ENCODE assay signal across 23 cellular contexts in genomic region chr1:228283476-228284147, GRCh38.
DNase-seq lines count a peak whose midpoint lies in the region; TF ChIP-seq lines count a peak whose summit lies in the region.
"Had no signal": no experiment of that assay in that cellular context is flagged by ENCODE, and none has a peak within 500 bp of the region (broad histone marks: within the 10 kb centered on the region; RNA-seq: fewer than 3 reads in every experiment).

No MANE protein-coding gene starts in this region.

- H3K27me3 ChIP-seq in endodermal cell (ENCODE audit: control insufficient read depth, insufficient read depth, low read length, poor library complexity, severe bottlenecking) (no peaks in the 10 kb centered on the region), spleen (replicated peaks in 1 of 7) (no peaks in the 10 kb centered on the region)
- H3K27me3 ChIP-seq: dorsolateral prefrontal cortex had no signal

- H3K9me3 ChIP-seq in endodermal cell (ENCODE audit: control insufficient read depth, low read length) = no peaks in the 10 kb centered on the region
- no peaks in the 10 kb centered on the region for H3K9me3 ChIP-seq in spleen

- H3K27ac Mint-ChIP-seq in endodermal cell = no peak overlapping the region
- H3K27ac Mint-ChIP-seq: activated CD4-positive, alpha-beta T cell treated with anti-CD3 and anti-CD28 coated beads, Interleukin-2, amount 10 ng/mL, durations not matched to agents 24 days and 14 days; activated naive CD8-positive, alpha-beta T cell treated with anti-CD3 and anti-CD28 coated beads for 36 hours; activated T-helper 1 cell treated with anti-CD3 and anti-CD28 coated beads, Interleukin-12 subunit alpha, Interleukin-12 subunit beta, Interleukin-2, Interleukin-4 antibody, amounts not matched to agents 30 ng/mL and 10 ng/mL and 1 ng/mL, durations not matched to agents 14 hours and 24 hours and 36 hours; CD8-positive, alpha-beta T cell; nephron; stimulated activated naive CD8-positive, alpha-beta T cell treated with anti-CD3 and anti-CD28 coated beads, Interleukin-15, Interleukin-2, amounts not matched to agents 100 ng/mL and 50 ng/mL, for 24 hours had no signal

- H3K4me3 ChIP-seq in endodermal cell (ENCODE audit: low read length) (no peak overlapping the region), spleen (no peak overlapping the region)
- H3K4me3 ChIP-seq: dorsolateral prefrontal cortex had no signal

- H3K9me3 Mint-ChIP-seq in endodermal cell = no peaks in the 10 kb centered on the region
- H3K9me3 Mint-ChIP-seq: activated CD4-positive, alpha-beta T cell treated with anti-CD3 and anti-CD28 coated beads, Interleukin-2, amount 10 ng/mL, durations not matched to agents 24 days and 14 days; activated naive CD8-positive, alpha-beta T cell treated with anti-CD3 and anti-CD28 coated beads for 36 hours; activated T-helper 1 cell treated with anti-CD3 and anti-CD28 coated beads, Interleukin-12 subunit alpha, Interleukin-12 subunit beta, Interleukin-2, Interleukin-4 antibody, amounts not matched to agents 30 ng/mL and 10 ng/mL and 1 ng/mL, durations not matched to agents 14 hours and 24 hours and 36 hours; CD8-positive, alpha-beta T cell; central memory CD8-positive, alpha-beta T cell; nephron; stimulated activated naive CD8-positive, alpha-beta T cell treated with anti-CD3 and anti-CD28 coated beads, Interleukin-15, Interleukin-2, amounts not matched to agents 100 ng/mL and 50 ng/mL, for 24 hours had no signal

- no peak overlapping the region for H3K27ac ChIP-seq in endodermal cell (ENCODE audit: low read depth, low read length)
- H3K27ac ChIP-seq in spleen = peak overlapping the region in 6 of 8 donors; percentile 37 to 72 (median 56)
- H3K27ac ChIP-seq: dorsolateral prefrontal cortex, WERI-Rb-1 had no signal

- intact Hi-C loops in spleen (cut with DNase I; ENCODE audit: low total_unique reads) = no loop called here

- TF ChIP-seq POLR2A in spleen (IDR thresholded peaks at IDR 0.05) = no peak

- no peak for TF ChIP-seq CTCF in endodermal cell (conservative IDR thresholded peaks at IDR 0.05)
- TF ChIP-seq CTCF in spleen (IDR thresholded peaks at IDR 0.05 in 8 of 11, conservative IDR thresholded peaks at IDR 0.05 in 3 of 11) = no peak

- 95 to 98% methylated on average over 20 of the region's 20 CpGs for WGBS in endodermal cell (ENCODE audit: insufficient coverage in 1 of 2, insufficient read length in 1 of 2), 2 experiments
- WGBS in spleen, 5 donors = 94 to 95% (median 95%) methylated on average over 13 to 20 of the region's 20 CpGs

- no peaks in the 10 kb centered on the region for H3K27me3 Mint-ChIP-seq in endodermal cell (ENCODE audit: insufficient read depth)
- H3K27me3 Mint-ChIP-seq: activated CD4-positive, alpha-beta T cell treated with anti-CD3 and anti-CD28 coated beads, Interleukin-2, amount 10 ng/mL, durations not matched to agents 24 days and 14 days; activated naive CD8-positive, alpha-beta T cell treated with anti-CD3 and anti-CD28 coated beads for 36 hours; central memory CD8-positive, alpha-beta T cell; stimulated activated naive CD8-positive, alpha-beta T cell treated with anti-CD3 and anti-CD28 coated beads, Interleukin-15, Interleukin-2, amounts not matched to agents 100 ng/mL and 50 ng/mL, for 24 hours had no signal

- peak; percentile 13 for DNase-seq in activated T-cell treated with anti-CD3 and anti-CD28 coated beads, Interleukin-2, amount 50 U/mL, for 1 hour
- DNase-seq in activated T-cell treated with anti-CD3 and anti-CD28 coated beads for 4 hours (no peak), endodermal cell (peak; percentile 31), mesenteric fat pad (ENCODE audit: low spot score) (peak; percentile 77), spleen (peak; percentile 74), SKM-1 treated with dmso at 0.1 percent for 144 hours (lab: John Stamatoyannopoulos, UW; ENCODE audit: unreplicated experiment) (no peak), A172 (ENCODE audit: low spot score) (no peak)
- no peak for DNase-seq in activated CD4-positive, CD25-positive, alpha-beta regulatory T cell (lab: John Stamatoyannopoulos, UW)
- DNase-seq: 8988T; activated CD4-positive, alpha-beta T cell treated with anti-CD3 and anti-CD28 coated beads, Interleukin-2, amount 10 ng/mL, durations not matched to agents 24 days and 14 days; activated naive CD8-positive, alpha-beta T cell treated with anti-CD3 and anti-CD28 coated beads for 36 hours; CD8-positive, alpha-beta T cell; NCI-H2171; NCI-H510A treated with DMSO at 0.1 percent for 48 hours; SHP77; SW 1271; T-helper 9 cell; WERI-Rb-1 had no signal

- H3K36me3 Mint-ChIP-seq in endodermal cell (ENCODE audit: low read depth) = peaks cover 37% of the 10 kb centered on the region
- H3K36me3 Mint-ChIP-seq: activated naive CD8-positive, alpha-beta T cell treated with anti-CD3 and anti-CD28 coated beads for 36 hours had no signal

- H3K4me1 Mint-ChIP-seq in endodermal cell = no peaks in the 10 kb centered on the region
- H3K4me1 Mint-ChIP-seq: activated CD4-positive, alpha-beta T cell treated with anti-CD3 and anti-CD28 coated beads, Interleukin-2, amount 10 ng/mL, durations not matched to agents 24 days and 14 days; activated naive CD8-positive, alpha-beta T cell treated with anti-CD3 and anti-CD28 coated beads for 36 hours; nephron had no signal

- H3K4me1 ChIP-seq in endodermal cell (ENCODE audit: control insufficient read depth, insufficient read depth, low read length) (no peaks in the 10 kb centered on the region), spleen (peaks cover 0 to 11% (median 0%) of the 10 kb centered on the region in 6 donors)

- peaks cover 11% of the 10 kb centered on the region for H3K36me3 ChIP-seq in endodermal cell (ENCODE audit: control insufficient read depth, insufficient read depth, low read length)
- H3K36me3 ChIP-seq in spleen = peaks cover 0 to 97% (median 33%) of the 10 kb centered on the region in 6 donors
- H3K36me3 ChIP-seq: WERI-Rb-1 had no signal

- H3K9ac ChIP-seq in endodermal cell (ENCODE audit: extremely low read depth, low read length, poor library complexity, severe bottlenecking) = no peak overlapping the region

- H3K4me3 Mint-ChIP-seq in endodermal cell = no peak overlapping the region
- H3K4me3 Mint-ChIP-seq: activated CD4-positive, alpha-beta T cell treated with anti-CD3 and anti-CD28 coated beads, Interleukin-2, amount 10 ng/mL, durations not matched to agents 24 days and 14 days; activated naive CD8-positive, alpha-beta T cell treated with anti-CD3 and anti-CD28 coated beads for 36 hours; activated T-helper 1 cell treated with anti-CD3 and anti-CD28 coated beads, Interleukin-12 subunit alpha, Interleukin-12 subunit beta, Interleukin-2, Interleukin-4 antibody, amounts not matched to agents 30 ng/mL and 10 ng/mL and 1 ng/mL, durations not matched to agents 14 hours and 24 hours and 36 hours; CD8-positive, alpha-beta T cell; central memory CD8-positive, alpha-beta T cell; nephron; stimulated activated naive CD8-positive, alpha-beta T cell treated with anti-CD3 and anti-CD28 coated beads, Interleukin-15, Interleukin-2, amounts not matched to agents 100 ng/mL and 50 ng/mL, for 24 hours had no signal

Comparison
In these comparisons a context has a peak if more than half of its experiments do, and no peak if none do; other contexts are left out.
1. DNase-seq: peak in activated T-cell treated with anti-CD3 and anti-CD28 coated beads, Interleukin-2, amount 50 U/mL, for 1 hour (single experiment), endodermal cell (single experiment), mesenteric fat pad (single experiment) and spleen (single experiment); none in activated T-cell treated with anti-CD3 and anti-CD28 coated beads for 4 hours (single experiment), SKM-1 treated with dmso at 0.1 percent for 144 hours (single experiment), A172 (single experiment) and activated CD4-positive, CD25-positive, alpha-beta regulatory T cell (0 of 4).